ENCODE assay signal across 17 cellular contexts in the genomic region with DNA sequence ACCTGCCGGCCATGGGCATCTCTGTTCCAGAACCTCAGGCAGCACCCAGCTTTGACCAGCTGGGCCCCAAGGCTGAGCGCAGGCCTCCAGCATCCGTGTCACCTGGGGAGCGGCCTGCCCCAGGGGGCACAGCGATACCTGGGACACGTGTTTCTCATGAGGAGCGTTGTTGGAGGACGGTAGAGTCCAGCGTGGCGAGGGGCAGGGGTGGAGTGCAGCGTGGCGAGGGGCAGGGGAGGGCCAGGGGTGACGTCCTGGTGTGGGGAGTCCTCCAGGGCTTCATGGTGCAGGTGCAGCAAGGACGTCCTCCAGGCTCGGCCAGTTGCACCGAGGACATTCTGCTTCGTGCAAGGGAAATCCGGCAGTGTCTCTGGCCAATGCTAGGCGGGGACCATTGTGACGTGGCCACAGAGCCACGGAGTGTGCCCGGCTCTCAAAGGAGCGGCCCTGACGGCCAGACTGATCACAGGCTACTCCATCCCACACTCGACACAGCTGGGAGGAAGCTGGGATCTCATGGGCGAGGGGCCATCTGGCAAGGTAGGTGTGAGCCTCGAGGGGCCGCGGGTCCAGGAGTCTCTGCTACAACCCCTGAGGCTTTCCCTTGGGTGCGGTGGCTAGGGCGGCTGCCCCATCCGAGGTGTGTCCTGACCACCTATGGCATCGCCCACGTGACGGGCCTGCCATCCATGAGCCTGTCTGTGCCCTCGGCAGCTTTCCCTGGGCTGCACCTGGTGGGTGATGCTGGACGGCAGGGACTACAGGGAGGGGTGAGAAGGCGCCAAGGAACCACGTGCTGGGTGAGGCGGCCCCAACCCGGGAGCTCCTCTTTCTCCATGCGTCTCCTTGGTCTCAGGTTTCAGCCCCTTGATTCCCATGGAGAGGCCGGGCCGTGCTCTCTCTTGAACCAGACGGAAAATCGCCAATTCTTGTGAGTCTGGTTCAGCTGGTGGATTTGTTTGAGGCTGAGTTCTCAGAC.
"Had no signal": no experiment of that assay in that cellular context is flagged by ENCODE, and none has a peak within 500 bp of the region (broad histone marks: within the 10 kb centered on the region; RNA-seq: fewer than 3 reads in every experiment).

No MANE protein-coding gene starts in this region.

- ATAC-seq: body of pancreas; foreskin keratinocyte; stimulated activated naive CD8-positive, alpha-beta T cell treated with anti-CD3 and anti-CD28 coated beads, Interleukin-15, amount 100 ng/mL, for 72 hours; upper lobe of right lung had no signal

- DNase-seq: activated CD4-positive, alpha-beta T cell treated with anti-CD3 and anti-CD28 coated beads for 48 hours; activated T-cell treated with anti-CD3 and anti-CD28 coated beads for 4 hours; body of pancreas; central memory CD4-positive, alpha-beta T cell; effector CD4-positive, alpha-beta T cell; foreskin keratinocyte; left cardiac atrium; midbrain; retina; stimulated activated CD4-positive, alpha-beta T cell treated with anti-CD3 and anti-CD28 coated beads, Interleukin-4, amount 100 ng/mL, for 4 hours; stimulated activated naive CD8-positive, alpha-beta T cell treated with anti-CD3 and anti-CD28 coated beads, Interleukin-15, amount 100 ng/mL, for 72 hours; testis; upper lobe of right lung had no signal

- H3K27ac ChIP-seq: body of pancreas, coronary artery, foreskin keratinocyte, neutrophil, skin epidermis, testis, upper lobe of right lung had no signal

- H3K4me1 ChIP-seq: body of pancreas, foreskin keratinocyte, testis had no signal

- H3K9me3 ChIP-seq: body of pancreas, neutrophil, testis, upper lobe of right lung had no signal

- H3K4me3 ChIP-seq: body of pancreas, coronary artery, lung, skin epidermis, testis, upper lobe of right lung had no signal

- H3K36me3 ChIP-seq: neutrophil, upper lobe of right lung had no signal

- H3K27me3 ChIP-seq: testis had no signal
